8 cellular contexts compared by ENCODE assay signal in the genomic region with DNA sequence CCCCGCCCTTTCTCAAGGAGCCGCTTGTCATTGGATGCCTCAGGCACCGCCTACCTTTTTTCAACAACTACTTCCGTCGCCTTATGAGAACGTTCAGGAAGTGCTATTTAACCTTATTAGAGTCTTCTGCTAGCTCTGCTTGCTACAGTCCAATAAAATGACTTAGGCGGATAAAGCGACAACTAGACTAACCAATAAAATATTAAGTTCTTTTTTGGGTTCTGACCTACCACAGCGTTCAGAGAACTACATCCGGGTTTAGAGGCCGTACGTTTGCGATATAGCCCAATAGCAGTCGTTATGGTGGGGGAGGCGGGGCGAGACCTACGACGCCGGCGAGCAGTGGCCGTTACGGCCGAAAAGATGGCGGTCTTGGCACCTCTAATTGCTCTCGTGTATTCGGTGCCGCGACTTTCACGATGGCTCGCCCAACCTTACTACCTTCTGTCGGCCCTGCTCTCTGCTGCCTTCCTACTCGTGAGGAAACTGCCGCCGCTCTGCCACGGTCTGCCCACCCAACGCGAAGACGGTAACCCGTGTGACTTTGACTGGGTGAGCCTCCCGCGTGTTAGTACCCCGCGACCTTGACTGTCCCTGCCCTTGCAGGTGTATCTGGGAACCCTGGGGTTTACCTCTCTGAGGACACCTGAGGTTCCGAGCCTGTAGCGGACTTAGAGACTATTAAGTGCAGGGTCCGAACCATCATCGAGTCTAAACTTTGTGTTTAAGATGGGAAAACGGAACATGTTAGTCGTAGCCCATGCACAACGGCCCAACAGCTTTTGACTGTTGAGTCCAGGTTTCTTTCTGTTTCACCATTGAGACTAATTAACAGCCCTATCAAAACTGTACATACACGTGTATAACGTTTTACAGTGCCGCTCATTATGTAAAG. TPM values are rescaled to one million over a fixed set of nuclear protein-coding genes. Genes with fewer than 3 reads are reported as not detected.
DNase-seq lines count a peak whose midpoint lies in the region; ATAC-seq and TF ChIP-seq lines count a peak whose summit lies in the region.

A gene with protein sequence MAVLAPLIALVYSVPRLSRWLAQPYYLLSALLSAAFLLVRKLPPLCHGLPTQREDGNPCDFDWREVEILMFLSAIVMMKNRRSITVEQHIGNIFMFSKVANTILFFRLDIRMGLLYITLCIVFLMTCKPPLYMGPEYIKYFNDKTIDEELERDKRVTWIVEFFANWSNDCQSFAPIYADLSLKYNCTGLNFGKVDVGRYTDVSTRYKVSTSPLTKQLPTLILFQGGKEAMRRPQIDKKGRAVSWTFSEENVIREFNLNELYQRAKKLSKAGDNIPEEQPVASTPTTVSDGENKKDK (plus strand): TSS at position 338 of the 895 bp plus-strand sequence. CDS start 26 bp downstream, at position 364.

- H3K9me3 ChIP-seq in upper lobe of right lung, result no peaks in the 10 kb centered on the region

- TF ChIP-seq CTCF in GM13977 (IDR thresholded peaks at IDR 0.05; ENCODE audit: extremely low read depth, insufficient read depth, missing control alignments), result no peak
- TF ChIP-seq CTCF in upper lobe of right lung (IDR thresholded peaks at IDR 0.05), result no peak

- no peaks in the 10 kb centered on the region for H3K9me3 Mint-ChIP-seq in T-helper 1 cell treated with Interleukin-12 subunit alpha and Interleukin-12 subunit beta and Interleukin-4 antibody, amounts not matched to agents 30 μg/mL and 1 μg/mL, for 36 hours

- DNase-seq in GM13977 (ENCODE audit: low spot score), result peak; percentile 94
- DNase-seq in NCI-H1694 (lab: John Stamatoyannopoulos, UW), result peak; percentile 97
- DNase-seq in amniotic stem cell (lab: John Stamatoyannopoulos, UW), result peak; percentile 100
- DNase-seq in left cardiac atrium, result peak; percentile 95
- DNase-seq in posterior vena cava (ENCODE audit: low spot score), result peak; percentile 98
- peak; percentile 95 for DNase-seq in upper lobe of right lung

- peaks cover 40% of the 10 kb centered on the region for H3K4me1 Mint-ChIP-seq in T-helper 1 cell treated with Interleukin-12 subunit alpha and Interleukin-12 subunit beta and Interleukin-4 antibody, amounts not matched to agents 30 μg/mL and 1 μg/mL, for 36 hours (ENCODE audit: low read depth)

- in situ Hi-C loops in GM13977 (cut with MboI; ENCODE audit: low pct_unique_long_range_greater_than_20kb, low sequenced_read_pairs, unreplicated experiment), result no loop called here

- intact Hi-C loops in left cardiac atrium (cut with DNase I) (no loop called here), posterior vena cava (cut with DNase I) (no loop called here), upper lobe of right lung (cut with DNase I) (no loop called here)

- H3K27ac ChIP-seq in upper lobe of right lung, result peak within 1 kb of the TSS; percentile 90

- no peaks in the 10 kb centered on the region for H3K36me3 ChIP-seq in upper lobe of right lung

- no peaks in the 10 kb centered on the region for H3K27me3 ChIP-seq in upper lobe of right lung

- peak within 1 kb of the TSS; percentile 93 for H3K27ac Mint-ChIP-seq in T-helper 1 cell treated with Interleukin-12 subunit alpha and Interleukin-12 subunit beta and Interleukin-4 antibody, amounts not matched to agents 30 μg/mL and 1 μg/mL, for 36 hours

- peaks cover 9% of the 10 kb centered on the region for H3K36me3 Mint-ChIP-seq in T-helper 1 cell treated with Interleukin-12 subunit alpha and Interleukin-12 subunit beta and Interleukin-4 antibody, amounts not matched to agents 30 μg/mL and 1 μg/mL, for 36 hours (ENCODE audit: low read depth)

- H3K27me3 Mint-ChIP-seq in T-helper 1 cell treated with Interleukin-12 subunit alpha and Interleukin-12 subunit beta and Interleukin-4 antibody, amounts not matched to agents 30 μg/mL and 1 μg/mL, for 36 hours (ENCODE audit: low read depth), result no peaks in the 10 kb centered on the region

- H3K4me3 Mint-ChIP-seq in T-helper 1 cell treated with Interleukin-12 subunit alpha and Interleukin-12 subunit beta and Interleukin-4 antibody, amounts not matched to agents 30 μg/mL and 1 μg/mL, for 36 hours, result peak within 1 kb of the TSS; percentile 96

- peak within 1 kb of the TSS; percentile 82 for H3K4me3 ChIP-seq in upper lobe of right lung

- ATAC-seq in HG02884 (IDR thresholded peaks at IDR 0.05; ENCODE audit: unreplicated experiment) (peak; percentile 91), left cardiac atrium (peak; percentile 96 to 97), upper lobe of right lung (peak; percentile 95)

- H3K4me1 ChIP-seq in upper lobe of right lung, result peaks cover 31% of the 10 kb centered on the region

RNA-seq across cellular contexts. Expression of the gene that starts here (rescaled TPM):
- total RNA-seq in left cardiac atrium (10 to 100 TPM; 64.3 to 80.3 TPM), posterior vena cava (10 to 100 TPM; 41.3 to 49.3 TPM), upper lobe of right lung (70.4 TPM)

Comparison
In these comparisons a context has a peak if more than half of its experiments do, and no peak if none do; other contexts are left out.
1. Peak in every context shown above with its lines: DNase-seq, ATAC-seq, H3K4me3 ChIP-seq and H3K27ac ChIP-seq.